Comparison of ENCODE assay signal across 20 cellular contexts in the genomic region with DNA sequence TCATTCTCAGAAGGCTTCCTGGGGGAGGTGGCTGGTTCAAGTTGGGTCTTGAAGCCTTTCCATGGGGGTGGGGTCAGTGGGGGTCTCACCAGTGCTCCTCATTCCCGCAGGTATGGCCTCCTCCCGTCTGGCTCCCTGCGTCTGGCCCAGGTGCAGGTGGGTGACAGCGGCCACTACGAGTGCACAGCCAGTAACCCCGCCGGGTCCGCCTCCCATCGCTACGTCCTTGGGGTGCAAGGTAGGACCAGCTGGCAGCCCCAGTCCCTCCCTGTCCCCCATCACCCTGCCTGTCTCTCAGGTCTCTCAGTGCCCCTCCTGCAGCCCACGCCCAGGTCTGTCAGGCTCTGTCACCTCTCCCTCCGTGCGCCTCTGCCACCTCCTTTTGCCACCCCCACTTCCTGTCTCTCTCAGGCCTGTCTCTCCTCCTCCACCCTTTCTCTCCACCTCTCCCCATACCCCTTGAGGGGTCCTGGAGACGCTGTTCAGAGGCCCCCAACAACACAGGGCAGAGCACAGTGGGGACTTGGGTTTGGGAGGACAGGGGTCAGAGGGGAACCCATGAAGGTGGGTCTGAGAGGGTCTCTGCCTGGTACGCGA.
DNase-seq lines count a peak whose midpoint lies in the region; ATAC-seq, FAIRE-seq and TF ChIP-seq lines count a peak whose summit lies in the region.
"Had no signal": no experiment of that assay in that cellular context is flagged by ENCODE, and none has a peak within 500 bp of the region (broad histone marks: within the 10 kb centered on the region; RNA-seq: fewer than 3 reads in every experiment).

No MANE protein-coding gene starts in this region.

- H3K4me3 Mint-ChIP-seq in activated CD4-positive, alpha-beta T cell treated with anti-CD3 and anti-CD28 coated beads for 36 hours, result no peak overlapping the region
- no peak overlapping the region for H3K4me3 Mint-ChIP-seq in activated CD4-positive, alpha-beta T cell treated with anti-CD3 and anti-CD28 coated beads, Interleukin-2, amount 10 ng/mL, durations not matched to agents 24 days and 14 days
- H3K4me3 Mint-ChIP-seq: CD4-positive, alpha-beta T cell had no signal

- in situ Hi-C loops in GM13977 (cut with MboI; ENCODE audit: low pct_unique_long_range_greater_than_20kb, low sequenced_read_pairs, unreplicated experiment), result no loop called here

- no peak overlapping the region for H2BK20ac ChIP-seq in H1 (ENCODE audit: low read length)

- peaks cover 7% of the 10 kb centered on the region for H3K27me3 Mint-ChIP-seq in activated CD4-positive, alpha-beta T cell treated with anti-CD3 and anti-CD28 coated beads for 36 hours
- peaks cover 5% of the 10 kb centered on the region for H3K27me3 Mint-ChIP-seq in activated CD4-positive, alpha-beta T cell treated with anti-CD3 and anti-CD28 coated beads, Interleukin-2, amount 10 ng/mL, durations not matched to agents 24 days and 14 days

- H3K14ac ChIP-seq in H1 (ENCODE audit: insufficient read length) (no peak overlapping the region), neuronal stem cell (ENCODE audit: low read length) (peak overlapping the region; percentile 78)

- no peaks in the 10 kb centered on the region for H3K9me3 Mint-ChIP-seq in activated CD4-positive, alpha-beta T cell treated with anti-CD3 and anti-CD28 coated beads for 36 hours (ENCODE audit: low read depth)
- H3K9me3 Mint-ChIP-seq in activated CD4-positive, alpha-beta T cell treated with anti-CD3 and anti-CD28 coated beads, Interleukin-2, amount 10 ng/mL, durations not matched to agents 24 days and 14 days, result no peaks in the 10 kb centered on the region
- H3K9me3 Mint-ChIP-seq: CD4-positive, alpha-beta T cell had no signal

- ATAC-seq in activated CD4-positive, alpha-beta T cell treated with anti-CD3 and anti-CD28 coated beads for 36 hours, result peak; percentile 16
- ATAC-seq in GM19351 (IDR thresholded peaks at IDR 0.05; ENCODE audit: unreplicated experiment), result no peak
- ATAC-seq: A549 had no signal

- H3K36me3 ChIP-seq in HEK293 (ENCODE audit: control insufficient read depth in 2 of 2, insufficient read depth in 1 of 2, low read length in 2 of 2) (no peaks in the 10 kb centered on the region), H1 (ENCODE audit: control insufficient read depth in 2 of 4, insufficient read depth in 4 of 4, low read length in 3 of 4) (no peaks in the 10 kb centered on the region), neuronal stem cell (replicated peaks in 1 of 2; ENCODE audit: control insufficient read depth in 2 of 2, insufficient read depth in 2 of 2, low read length in 2 of 2) (no peaks in the 10 kb centered on the region)

- H2BK120ac ChIP-seq in H1 (replicated peaks; ENCODE audit: low read depth, low read length), result no peak overlapping the region
- H2BK120ac ChIP-seq in neuronal stem cell (ENCODE audit: low read depth, low read length), result peak overlapping the region; percentile 51

- H3K4ac ChIP-seq in H1 (replicated peaks; ENCODE audit: insufficient read length, low read depth, low read length), result no peak overlapping the region
- no peak overlapping the region for H3K4ac ChIP-seq in neuronal stem cell (ENCODE audit: low read length)

- H4K8ac ChIP-seq in H1 (ENCODE audit: extremely low read depth, insufficient read depth, low read length), result no peak overlapping the region; the same call in 1 of the 2 replicates
- no peak overlapping the region for H4K8ac ChIP-seq in neuronal stem cell (ENCODE audit: low read depth, low read length)

- H2BK5ac ChIP-seq in H1 (ENCODE audit: low read depth, low read length), result 0 out of 2 replicates have a peak overlapping the region, but pooled peaks have one; percentile 24
- H2BK5ac ChIP-seq in neuronal stem cell (ENCODE audit: low read length), result peak overlapping the region; percentile 68

- H3K79me1 ChIP-seq in H1 (ENCODE audit: low read depth, low read length), result no peaks in the 10 kb centered on the region
- no peaks in the 10 kb centered on the region for H3K79me1 ChIP-seq in neuronal stem cell (ENCODE audit: low read depth, low read length)

- no peak overlapping the region for H3K56ac ChIP-seq in H1 (replicated peaks; ENCODE audit: insufficient read length, low read depth, low read length)

- H3K4me1 ChIP-seq in HEK293 (ENCODE audit: control insufficient read depth, insufficient read depth, low read length) (no peaks in the 10 kb centered on the region), H1 (replicated peaks in 1 of 4; ENCODE audit: control insufficient read depth in 3 of 4, insufficient read depth in 4 of 4, low read length in 3 of 4) (no peaks in the 10 kb centered on the region), neuronal stem cell (ENCODE audit: control insufficient read depth in 2 of 2, insufficient read depth in 1 of 2, low read depth in 1 of 2, low read length in 2 of 2) (no peaks in the 10 kb centered on the region)
- H3K4me1 ChIP-seq: A549, Caco-2 had no signal

- H3K27ac ChIP-seq in HEK293 (ENCODE audit: extremely low read depth, low read depth, low read length) (no peak overlapping the region), H1 (ENCODE audit: low read depth, low read length) (no peak overlapping the region), neuronal stem cell (replicated peaks; ENCODE audit: low read length) (no peak overlapping the region)
- H3K27ac ChIP-seq: 22Rv1, A549, C4-2B, GM23248 had no signal

- H3K4me2 ChIP-seq in H1 (ENCODE audit: insufficient read depth in 1 of 2, low read depth in 2 of 2, low read length in 2 of 2), result no peak overlapping the region
- H3K4me2 ChIP-seq in neuronal stem cell (ENCODE audit: insufficient read depth, low read length, poor library complexity, severe bottlenecking), result no peak overlapping the region
- H3K4me2 ChIP-seq: A549 had no signal

- H3K36me3 Mint-ChIP-seq in activated CD4-positive, alpha-beta T cell treated with anti-CD3 and anti-CD28 coated beads for 36 hours (ENCODE audit: low read depth), result no peaks in the 10 kb centered on the region
- H3K36me3 Mint-ChIP-seq in activated CD4-positive, alpha-beta T cell treated with anti-CD3 and anti-CD28 coated beads, Interleukin-2, amount 10 ng/mL, durations not matched to agents 24 days and 14 days (ENCODE audit: low read depth), result no peaks in the 10 kb centered on the region

- POLR2A ChIA-PET in activated CD4-positive, alpha-beta T cell treated with anti-CD3 and anti-CD28 coated beads for 36 hours (lab: Charles Lee), result no interaction called here
- POLR2A ChIA-PET in HEK293 (lab: Yijun Ruan, JAX) (no interaction called here), H1 (lab: Charles Lee; ENCODE audit: partially characterized antibody) (no interaction called here)

- H3K27me3 ChIP-seq in H1 (replicated peaks in 1 of 4; ENCODE audit: control insufficient read depth in 3 of 4, extremely low read depth in 1 of 4, insufficient read depth in 3 of 4, low read length in 3 of 4) (no peaks in the 10 kb centered on the region), neuronal stem cell (ENCODE audit: control insufficient read depth in 3 of 3, insufficient read depth in 3 of 3, low read depth in 1 of 3, low read length in 3 of 3) (peaks cover 0 to 12% (median 0%) of the 10 kb centered on the region in 3 experiments)

- no peaks in the 10 kb centered on the region for H3K79me2 ChIP-seq in H1 (ENCODE audit: control insufficient read depth in 1 of 2, insufficient read depth in 2 of 2, low read length in 2 of 2)

- FAIRE-seq in H1 (lab: Jason Lieb, UNC), result no peak
- FAIRE-seq: A549, D721Med, GM12892, H54 had no signal

- H2AK5ac ChIP-seq in H1 (ENCODE audit: low read depth, low read length), result no peak overlapping the region
- H2AK5ac ChIP-seq in neuronal stem cell (ENCODE audit: low read depth, low read length), result peak overlapping the region; percentile 59

- CTCF ChIA-PET in activated CD4-positive, alpha-beta T cell treated with anti-CD3 and anti-CD28 coated beads for 36 hours (lab: Charles Lee), result no interaction called here
- CTCF ChIA-PET in HEK293 (lab: Yijun Ruan, JAX), result interaction anchor here (0.9 to 3.0 kb wide), 3 partner anchors 11 to 102 kb away, joined by 4 to 15 read pairs (median 7); no protein-coding TSS in a partner anchor
- CTCF ChIA-PET in H1 (lab: Charles Lee; ENCODE audit: partially characterized antibody), result interaction anchor here (2.9 kb wide), 1 partner anchor 14 kb away, joined by 12 read pairs; no protein-coding TSS in a partner anchor

- H2BK15ac ChIP-seq in H1 (ENCODE audit: low read length), result no peak overlapping the region
- H2BK15ac ChIP-seq in neuronal stem cell (ENCODE audit: low read length), result peak overlapping the region; percentile 63

- no peaks in the 10 kb centered on the region for H3K4me1 Mint-ChIP-seq in activated CD4-positive, alpha-beta T cell treated with anti-CD3 and anti-CD28 coated beads for 36 hours
- H3K4me1 Mint-ChIP-seq in activated CD4-positive, alpha-beta T cell treated with anti-CD3 and anti-CD28 coated beads, Interleukin-2, amount 10 ng/mL, durations not matched to agents 24 days and 14 days, result no peaks in the 10 kb centered on the region

- H2BK12ac ChIP-seq in H1 (ENCODE audit: low read depth, low read length) (no peak overlapping the region), neuronal stem cell (ENCODE audit: low read length) (no peak overlapping the region)

- TF ChIP-seq EP300 in H1 (IDR thresholded peaks at IDR 0.05; ENCODE audit: borderline replicate concordance in 1 of 2, low read depth in 2 of 2, low read length in 2 of 2), result no peak

- DNase-seq in activated CD4-positive, alpha-beta T cell treated with anti-CD3 and anti-CD28 coated beads for 36 hours, result no peak
- DNase-seq in activated CD4-positive, alpha-beta T cell treated with anti-CD3 and anti-CD28 coated beads, Interleukin-2, amount 10 ng/mL, durations not matched to agents 24 days and 14 days, result no peak
- DNase-seq in H1 (ENCODE audit: low read depth in 1 of 2, low spot score in 2 of 2) (no peak), neuronal stem cell (ENCODE audit: low spot score) (no peak), GM13977 (ENCODE audit: low spot score) (no peak), NCI-H1417 treated with DMSO at 0.1 percent for 48 hours (lab: John Stamatoyannopoulos, UW) (no peak)
- DNase-seq: AML-193; Caco-2; CD4-positive, alpha-beta T cell; DMS79; GDM1; GM23248 had no signal

- no peak overlapping the region for H3K27ac Mint-ChIP-seq in activated CD4-positive, alpha-beta T cell treated with anti-CD3 and anti-CD28 coated beads for 36 hours
- H3K27ac Mint-ChIP-seq in activated CD4-positive, alpha-beta T cell treated with anti-CD3 and anti-CD28 coated beads, Interleukin-2, amount 10 ng/mL, durations not matched to agents 24 days and 14 days, result no peak overlapping the region
- H3K27ac Mint-ChIP-seq: CD4-positive, alpha-beta T cell had no signal

- H3K18ac ChIP-seq in H1 (ENCODE audit: extremely low read depth, low read length), result no peak overlapping the region
- H3K18ac ChIP-seq in neuronal stem cell (ENCODE audit: low read length), result peak overlapping the region; percentile 60

- no peak overlapping the region for H4K91ac ChIP-seq in H1 (replicated peaks; ENCODE audit: insufficient read length, low read length)
- peak overlapping the region; percentile 18 for H4K91ac ChIP-seq in neuronal stem cell (ENCODE audit: low read depth, low read length, poor library complexity)

- TF ChIP-seq CTCF in HEK293 (tag by site-specific recombination; IDR thresholded peaks at IDR 0.05) (no peak), H1 (IDR thresholded peaks at IDR 0.05; ENCODE audit: control extremely low read depth in 1 of 3, insufficient read depth in 1 of 3, low read depth in 1 of 3, low read length in 3 of 3) (no peak), GM13977 (IDR thresholded peaks at IDR 0.05; ENCODE audit: extremely low read depth, insufficient read depth, missing control alignments) (no peak)

- intact Hi-C loops in activated CD4-positive, alpha-beta T cell treated with anti-CD3 and anti-CD28 coated beads for 36 hours (cut with DNase I, micrococcal nuclease), result no loop called here
- intact Hi-C loops in activated CD4-positive, alpha-beta T cell treated with anti-CD3 and anti-CD28 coated beads, Interleukin-2, amount 10 ng/mL, durations not matched to agents 24 days and 14 days (cut with micrococcal nuclease), result no loop called here

- H3K9ac ChIP-seq in H1 (replicated peaks in 1 of 4; ENCODE audit: extremely low read depth in 1 of 4, low read depth in 3 of 4, low read length in 3 of 4) (no peak overlapping the region), neuronal stem cell (ENCODE audit: low read depth, low read length, poor library complexity) (no peak overlapping the region)
- H3K9ac ChIP-seq: GM23248 had no signal

- TF ChIP-seq RAD21 in H1 (IDR thresholded peaks at IDR 0.05 in 1 of 2, conservative IDR thresholded peaks at IDR 0.05 in 1 of 2; ENCODE audit: low read depth in 2 of 2, low read length in 2 of 2), result no peak

- no peaks in the 10 kb centered on the region for H3K9me3 ChIP-seq in HEK293 (ENCODE audit: control insufficient read depth, insufficient read depth, low read depth, low read length)
- H3K9me3 ChIP-seq in H1 (ENCODE audit: insufficient read depth in 2 of 2, low read depth in 1 of 2, low read length in 1 of 2), result no peaks in the 10 kb centered on the region
- no peaks in the 10 kb centered on the region for H3K9me3 ChIP-seq in neuronal stem cell (replicated peaks in 1 of 2; ENCODE audit: control insufficient read depth in 2 of 2, insufficient read depth in 1 of 2, low read depth in 1 of 2, low read length in 2 of 2)
- H3K9me3 ChIP-seq: A549, Caco-2 had no signal

- no peak overlapping the region for H4K5ac ChIP-seq in H1 (ENCODE audit: insufficient read length, low read depth, low read length)

- no peak overlapping the region for H2AFZ ChIP-seq in H1 (ENCODE audit: low read length)
- no peak overlapping the region for H2AFZ ChIP-seq in neuronal stem cell (ENCODE audit: low read length)
- H2AFZ ChIP-seq: GM23248 had no signal

- H3K23me2 ChIP-seq in H1 (ENCODE audit: low read depth, low read length), result no peaks in the 10 kb centered on the region

- H4K20me1 ChIP-seq in H1 (replicated peaks in 1 of 2; ENCODE audit: control insufficient read depth in 1 of 2, insufficient read depth in 2 of 2, low read length in 2 of 2), result peaks cover 0 to 2% of the 10 kb centered on the region in 2 experiments

- no peak for TF ChIP-seq POLR2A in H1 (IDR thresholded peaks at IDR 0.05; ENCODE audit: control extremely low read depth in 1 of 2, low read depth in 2 of 2, low read length in 2 of 2)

- H3K4me3 ChIP-seq in HEK293 (ENCODE audit: low read depth, low read length) (no peak overlapping the region), H1 (ENCODE audit: extremely low read depth in 1 of 4, insufficient read depth in 2 of 4, low read depth in 3 of 4, low read length in 4 of 4) (no peak overlapping the region), neuronal stem cell (ENCODE audit: low read length in 2 of 2) (no peak overlapping the region)
- H3K4me3 ChIP-seq: A549, GM23248 had no signal

- WGBS in H1 (ENCODE audit: extremely low coverage in 1 of 2, insufficient coverage in 1 of 2, insufficient read length in 1 of 2, insufficient replicate concordance in 2 of 2, low coverage in 1 of 2, low lambda C conversion rate in 2 of 2, missing lambda C conversion rate in 1 of 2), 2 experiments, result 96% methylated on average over 10 of the region's 16 CpGs; no CpG with 5 or more reads in 1 of the 2 experiments
- WGBS in neuronal stem cell (ENCODE audit: extremely low coverage in 2 of 2, insufficient read length in 2 of 2, insufficient replicate concordance in 1 of 2), 2 donors, result no CpG with 5 or more reads among the region's 16 CpGs

- H3K23ac ChIP-seq in H1 (ENCODE audit: insufficient read length) (no peak overlapping the region), neuronal stem cell (ENCODE audit: low read depth, low read length, poor library complexity) (peak overlapping the region; percentile 80)
